ENCODE assay signal across 24 cellular contexts in genomic region chr3:108079877-108080276, GRCh38. TPM values are rescaled to one million over a fixed set of nuclear protein-coding genes. Genes with fewer than 3 reads are reported as not detected.
DNase-seq lines count a peak whose midpoint lies in the region; ATAC-seq lines count a peak whose summit lies in the region.
"Had no signal": no experiment of that assay in that cellular context is flagged by ENCODE, and none has a peak within 500 bp of the region (broad histone marks: within the 10 kb centered on the region; RNA-seq: fewer than 3 reads in every experiment).

No MANE protein-coding gene starts in this region.

- H3K9me3 Mint-ChIP-seq in activated naive CD8-positive, alpha-beta T cell (ENCODE audit: low read depth) = no peaks in the 10 kb centered on the region
- H3K9me3 Mint-ChIP-seq in activated naive CD8-positive, alpha-beta T cell treated with anti-CD3 and anti-CD28 coated beads, Interleukin-2, amount 50 U/mL, for 24 hours = no peaks in the 10 kb centered on the region
- H3K9me3 Mint-ChIP-seq in activated naive CD4-positive, alpha-beta T cell treated with anti-CD3 and anti-CD28 coated beads, Interleukin-2, amount 50 U/mL, for 72 hours = no peaks in the 10 kb centered on the region
- no peaks in the 10 kb centered on the region for H3K9me3 Mint-ChIP-seq in stimulated activated memory B cell treated with anti-CD40 and anti-IgM and Interleukin-4, amounts not matched to agents 10 μg/mL and 1 μg/mL and 100 μg/mL, for 72 hours
- H3K9me3 Mint-ChIP-seq: HFFc6, WTC11 had no signal

- H3K36me3 Mint-ChIP-seq in activated naive CD8-positive, alpha-beta T cell = peaks cover 23% of the 10 kb centered on the region
- H3K36me3 Mint-ChIP-seq in activated naive CD8-positive, alpha-beta T cell treated with anti-CD3 and anti-CD28 coated beads, Interleukin-2, amount 50 U/mL, for 24 hours (ENCODE audit: low read depth) = peaks cover 43% of the 10 kb centered on the region
- peaks cover 12 to 26% of the 10 kb centered on the region in 2 donors for H3K36me3 Mint-ChIP-seq in activated naive CD4-positive, alpha-beta T cell treated with anti-CD3 and anti-CD28 coated beads, Interleukin-2, amount 50 U/mL, for 72 hours
- peaks cover 26% of the 10 kb centered on the region for H3K36me3 Mint-ChIP-seq in stimulated activated memory B cell treated with anti-CD40 and anti-IgM and Interleukin-4, amounts not matched to agents 10 μg/mL and 1 μg/mL and 100 μg/mL, for 72 hours
- H3K36me3 Mint-ChIP-seq: WTC11 had no signal

- DNase-seq in NCI-H2171 treated with DMSO at 0.1 percent for 48 hours (lab: John Stamatoyannopoulos, UW) = peak; percentile 43
- DNase-seq in NCI-H2171 (lab: John Stamatoyannopoulos, UW) = no peak
- no peak for DNase-seq in activated naive CD8-positive, alpha-beta T cell treated with anti-CD3 and anti-CD28 coated beads, Interleukin-2, amount 50 U/mL, for 24 hours
- no peak for DNase-seq in activated naive CD4-positive, alpha-beta T cell treated with anti-CD3 and anti-CD28 coated beads, Interleukin-2, amount 50 U/mL, for 72 hours (ENCODE audit: low spot score in 2 of 2)
- DNase-seq: activated effector memory CD4-positive, alpha-beta T cell treated with Interleukin-2 at 50 U/mL for 16 hours; aorta; DMS53; GM23248; HFFc6; hippocampal formation; KBM-7; mesenchymal stem cell; NCI-H748 treated with DMSO at 0.1 percent for 48 hours; stimulated activated CD4-positive, alpha-beta T cell treated with anti-CD3 and anti-CD28 coated beads, Interleukin-2, amount 100 ng/mL, for 24 hours; T1000; testis had no signal

- peak overlapping the region; percentile 70 for H3K27ac Mint-ChIP-seq in activated naive CD8-positive, alpha-beta T cell
- no peak overlapping the region for H3K27ac Mint-ChIP-seq in activated naive CD8-positive, alpha-beta T cell treated with anti-CD3 and anti-CD28 coated beads, Interleukin-2, amount 50 U/mL, for 24 hours
- H3K27ac Mint-ChIP-seq in activated naive CD4-positive, alpha-beta T cell treated with anti-CD3 and anti-CD28 coated beads, Interleukin-2, amount 50 U/mL, for 72 hours = no peak overlapping the region
- H3K27ac Mint-ChIP-seq in stimulated activated memory B cell treated with anti-CD40 and anti-IgM and Interleukin-4, amounts not matched to agents 10 μg/mL and 1 μg/mL and 100 μg/mL, for 72 hours = peak overlapping the region; percentile 42
- H3K27ac Mint-ChIP-seq: dendritic cell treated with granulocyte-macrophage colony-stimulating factor and Interleukin-4, amounts not matched to agents 40 ng/mL and 50 ng/mL, for 4 days; HFFc6; WTC11 had no signal

- H3K4me1 Mint-ChIP-seq in activated naive CD8-positive, alpha-beta T cell (ENCODE audit: low read depth) = peaks cover 12% of the 10 kb centered on the region
- H3K4me1 Mint-ChIP-seq in activated naive CD8-positive, alpha-beta T cell treated with anti-CD3 and anti-CD28 coated beads, Interleukin-2, amount 50 U/mL, for 24 hours = peaks cover 25% of the 10 kb centered on the region
- H3K4me1 Mint-ChIP-seq in stimulated activated memory B cell treated with anti-CD40 and anti-IgM and Interleukin-4, amounts not matched to agents 10 μg/mL and 1 μg/mL and 100 μg/mL, for 72 hours = peaks cover 41% of the 10 kb centered on the region
- H3K4me1 Mint-ChIP-seq: WTC11 had no signal

- peak overlapping the region; percentile 54 for H3K4me3 Mint-ChIP-seq in activated naive CD8-positive, alpha-beta T cell
- H3K4me3 Mint-ChIP-seq in activated naive CD8-positive, alpha-beta T cell treated with anti-CD3 and anti-CD28 coated beads, Interleukin-2, amount 50 U/mL, for 24 hours = no peak overlapping the region
- no peak overlapping the region for H3K4me3 Mint-ChIP-seq in stimulated activated memory B cell treated with anti-CD40 and anti-IgM and Interleukin-4, amounts not matched to agents 10 μg/mL and 1 μg/mL and 100 μg/mL, for 72 hours
- H3K4me3 Mint-ChIP-seq: dendritic cell treated with granulocyte-macrophage colony-stimulating factor and Interleukin-4, amounts not matched to agents 40 ng/mL and 50 ng/mL, for 4 days; HFFc6; WTC11 had no signal

- H3K27me3 Mint-ChIP-seq in activated naive CD8-positive, alpha-beta T cell = no peaks in the 10 kb centered on the region
- H3K27me3 Mint-ChIP-seq in activated naive CD8-positive, alpha-beta T cell treated with anti-CD3 and anti-CD28 coated beads, Interleukin-2, amount 50 U/mL, for 24 hours = no peaks in the 10 kb centered on the region
- no peaks in the 10 kb centered on the region for H3K27me3 Mint-ChIP-seq in stimulated activated memory B cell treated with anti-CD40 and anti-IgM and Interleukin-4, amounts not matched to agents 10 μg/mL and 1 μg/mL and 100 μg/mL, for 72 hours
- H3K27me3 Mint-ChIP-seq: dendritic cell treated with granulocyte-macrophage colony-stimulating factor and Interleukin-4, amounts not matched to agents 40 ng/mL and 50 ng/mL, for 4 days had no signal

- no peak for ATAC-seq in activated naive CD8-positive, alpha-beta T cell treated with anti-CD3 and anti-CD28 coated beads, Interleukin-2, amount 50 U/mL, for 24 hours
- ATAC-seq in activated naive CD4-positive, alpha-beta T cell treated with anti-CD3 and anti-CD28 coated beads, Interleukin-2, amount 50 U/mL, for 72 hours = peak; percentile 28 to 63
- ATAC-seq in stimulated activated memory B cell treated with anti-CD40 and anti-IgM and Interleukin-4, amounts not matched to agents 10 μg/mL and 1 μg/mL and 100 μg/mL, for 72 hours = no peak
- ATAC-seq in HG03432 (IDR thresholded peaks at IDR 0.05; ENCODE audit: unreplicated experiment) (no peak), HG02623 (IDR thresholded peaks at IDR 0.05; ENCODE audit: unreplicated experiment) (no peak)
- ATAC-seq: gastroesophageal sphincter, left lobe of liver, WTC11 had no signal

RNA-seq across cellular contexts. Expression of gene CD47, which starts 11.0 kb away (rescaled TPM):
- total RNA-seq in activated naive CD4-positive, alpha-beta T cell treated with anti-CD3 and anti-CD28 coated beads, Interleukin-2, amount 50 U/mL, for 72 hours = 100 to 1,000 TPM in 1 of 2 donors, 10 to 100 TPM in 1; 83.0 to 158 TPM

Comparison
In these comparisons a context has a peak if more than half of its experiments do, and no peak if none do; other contexts are left out.
1. H3K27ac Mint-ChIP-seq: peak in activated naive CD8-positive, alpha-beta T cell (single experiment) and stimulated activated memory B cell treated with anti-CD40 and anti-IgM and Interleukin-4, amounts not matched to agents 10 μg/mL and 1 μg/mL and 100 μg/mL, for 72 hours (single experiment); none in activated naive CD8-positive, alpha-beta T cell treated with anti-CD3 and anti-CD28 coated beads, Interleukin-2, amount 50 U/mL, for 24 hours (single experiment) and activated naive CD4-positive, alpha-beta T cell treated with anti-CD3 and anti-CD28 coated beads, Interleukin-2, amount 50 U/mL, for 72 hours (0 of 2).
2. ATAC-seq: peak in activated naive CD4-positive, alpha-beta T cell treated with anti-CD3 and anti-CD28 coated beads, Interleukin-2, amount 50 U/mL, for 72 hours (2 of 2); none in activated naive CD8-positive, alpha-beta T cell treated with anti-CD3 and anti-CD28 coated beads, Interleukin-2, amount 50 U/mL, for 24 hours (single experiment), stimulated activated memory B cell treated with anti-CD40 and anti-IgM and Interleukin-4, amounts not matched to agents 10 μg/mL and 1 μg/mL and 100 μg/mL, for 72 hours (single experiment), HG03432 (single experiment) and HG02623 (single experiment).